ENCODE assay signal across 8 cellular contexts in the genomic region with DNA sequence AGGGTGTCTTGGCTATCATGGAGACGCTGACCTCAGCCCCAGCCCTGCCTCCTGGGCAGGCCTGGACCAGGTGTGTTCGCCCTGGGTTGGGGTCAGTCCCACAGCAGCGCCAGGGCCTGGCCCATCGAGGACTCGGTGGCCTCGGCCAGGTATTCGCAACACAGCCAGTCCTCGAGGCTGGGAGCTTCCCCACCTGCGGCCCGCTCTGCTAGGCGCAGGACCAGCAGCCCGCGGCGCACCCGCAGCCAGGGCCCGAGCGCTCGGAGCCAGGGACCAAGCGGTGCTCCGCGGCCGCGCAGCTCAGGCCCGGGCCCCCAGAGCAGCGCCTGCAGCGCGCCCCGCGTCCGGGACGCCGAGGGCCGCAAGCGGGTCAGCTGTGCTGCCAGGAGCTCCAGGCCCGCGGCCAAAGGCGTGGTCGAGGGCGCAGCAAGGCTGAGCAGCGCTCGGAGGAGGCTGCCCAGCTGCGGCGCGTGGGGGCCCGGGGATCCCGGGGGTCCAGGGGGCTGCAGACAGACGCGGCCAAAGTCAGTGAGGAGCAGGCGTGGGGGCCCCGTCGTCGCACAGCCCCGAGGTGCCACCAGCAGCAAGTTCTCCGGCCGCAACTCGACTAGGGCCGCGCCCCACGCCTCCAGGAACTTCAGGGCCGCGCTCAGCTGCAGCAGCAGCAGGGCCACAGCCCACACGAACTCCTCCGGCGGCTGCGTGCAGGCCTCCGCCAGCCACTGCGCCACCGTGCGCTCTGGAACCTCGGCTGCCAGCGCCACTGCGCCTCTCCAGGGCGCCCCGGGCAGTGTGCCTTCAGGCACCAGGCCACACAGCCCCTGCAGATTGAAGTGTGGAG. TPM values are rescaled to one million over a fixed set of nuclear protein-coding genes. Genes with fewer than 3 reads are reported as not detected.
DNase-seq lines count a peak whose midpoint lies in the region; ATAC-seq and TF ChIP-seq lines count a peak whose summit lies in the region.
"Had no signal": no experiment of that assay in that cellular context is flagged by ENCODE, and none has a peak within 500 bp of the region (broad histone marks: within the 10 kb centered on the region; RNA-seq: fewer than 3 reads in every experiment).

No MANE protein-coding gene starts in this region.

- 43 to 53% (median 46%) methylated on average over 30 to 74 of the region's 74 CpGs for WGBS in stomach, 5 donors

- no peaks in the 10 kb centered on the region for H3K9me3 Mint-ChIP-seq in WTC11
- H3K9me3 Mint-ChIP-seq: immature natural killer cell; naive thymus-derived CD4-positive, alpha-beta T cell had no signal

- DNase-seq in WTC11 (ENCODE audit: low spot score) (no peak), left ventricle myocardium superior (peak; percentile 78), stomach (peak; percentile 63), HT-29 (ENCODE audit: low spot score) (no peak), DMS79 treated with DMSO at 0.1 percent for 48 hours (lab: John Stamatoyannopoulos, UW) (no peak)
- DNase-seq in stimulated activated CD4-positive, alpha-beta T cell treated with anti-CD3 and anti-CD28 coated beads, Interleukin-2, amount 100 ng/mL, for 48 hours, result no peak

- TF ChIP-seq CTCF in WTC11 (IDR thresholded peaks at IDR 0.05) (no peak), stomach (IDR thresholded peaks at IDR 0.05) (no peak)

- H3K27me3 ChIP-seq in stomach, result no peaks in the 10 kb centered on the region

- CTCF ChIA-PET in WTC11 (lab: Charles Lee), result interaction anchor here (0.7 to 4.4 kb wide), 19 partner anchors 12 to 336 kb away, joined by 3 to 42 read pairs (median 8); a partner anchor contains a TSS

- H3K9me3 ChIP-seq in stomach, result no peaks in the 10 kb centered on the region

- no peak for TF ChIP-seq POLR2A in stomach (IDR thresholded peaks at IDR 0.05)

- no peak for TF ChIP-seq EP300 in stomach (IDR thresholded peaks at IDR 0.05)

- peak overlapping the region in 2 of 4 donors; percentile 2 to 32 for H3K4me3 ChIP-seq in stomach

- H3K4me3 Mint-ChIP-seq in WTC11, result no peak overlapping the region

- no peaks in the 10 kb centered on the region; the same call in 1 of the 2 replicates for H3K27me3 Mint-ChIP-seq in WTC11 (ENCODE audit: low read depth)
- H3K27me3 Mint-ChIP-seq: naive thymus-derived CD4-positive, alpha-beta T cell had no signal

- intact Hi-C loops in left ventricle myocardium superior (cut with micrococcal nuclease) (no loop called here), stomach (cut with DNase I; ENCODE audit: low total_unique reads) (no loop called here)

- peaks cover 13 to 40% (median 37%) of the 10 kb centered on the region in 4 donors for H3K36me3 ChIP-seq in stomach

- H3K27ac Mint-ChIP-seq in WTC11, result no peak overlapping the region

- POLR2A ChIA-PET in WTC11 (lab: Charles Lee), result interaction anchor here (1.0 to 1.4 kb wide), 2 partner anchors 15 to 40 kb away, joined by 3 read pairs; a partner anchor contains a TSS

- H3K4me1 ChIP-seq in stomach, result peaks cover 48 to 81% (median 57%) of the 10 kb centered on the region in 4 donors

- peaks cover 22% of the 10 kb centered on the region for H3K4me1 Mint-ChIP-seq in WTC11

- peaks cover 6% of the 10 kb centered on the region for H3K36me3 Mint-ChIP-seq in WTC11

- H3K27ac ChIP-seq in stomach, result peak overlapping the region; percentile 8 to 56 (median 48)

- ATAC-seq in WTC11, result peak; percentile 4; the same call in 1 of the 2 replicates
- peak; percentile 26 for ATAC-seq in left ventricle myocardium superior

TF ChIP-seq in WTC11, 78 proteins besides CTCF, POLR2A, EP300 and RAD21:
- TF ChIP-seq, protein P1, sequence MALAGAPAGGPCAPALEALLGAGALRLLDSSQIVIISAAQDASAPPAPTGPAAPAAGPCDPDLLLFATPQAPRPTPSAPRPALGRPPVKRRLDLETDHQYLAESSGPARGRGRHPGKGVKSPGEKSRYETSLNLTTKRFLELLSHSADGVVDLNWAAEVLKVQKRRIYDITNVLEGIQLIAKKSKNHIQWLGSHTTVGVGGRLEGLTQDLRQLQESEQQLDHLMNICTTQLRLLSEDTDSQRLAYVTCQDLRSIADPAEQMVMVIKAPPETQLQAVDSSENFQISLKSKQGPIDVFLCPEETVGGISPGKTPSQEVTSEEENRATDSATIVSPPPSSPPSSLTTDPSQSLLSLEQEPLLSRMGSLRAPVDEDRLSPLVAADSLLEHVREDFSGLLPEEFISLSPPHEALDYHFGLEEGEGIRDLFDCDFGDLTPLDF (CRISPR knock-in tag; IDR thresholded peaks at IDR 0.05), result no peak
- TF ChIP-seq ZBTB21 (CRISPR knock-in tag; IDR thresholded peaks at IDR 0.05; ENCODE audit: borderline replicate concordance), result no peak
- TF ChIP-seq ZNF121 (CRISPR knock-in tag; IDR thresholded peaks at IDR 0.05), result no peak

RNA-seq across cellular contexts. Expression of a gene that starts 6.2 kb away (rescaled TPM):
- total RNA-seq in WTC11 (2021) (not detected in 3 replicates), left ventricle myocardium superior (0.87 TPM), stomach (1 to 10 TPM in 1 of 5 donors, under 1 TPM in 1, not detected in 3; 0.87 to 1.4 TPM)
- polyA plus RNA-seq in stomach, result under 1 TPM in 2 of 3 donors, not detected in 1; 0.15 to 0.31 TPM
- total RNA-seq in HT-29 (2014; rRNA removed; shearing (Covaris generic)), result not detected in 2 replicates

RNA-seq across cellular contexts. Expression of a gene that starts 19.6 kb away (rescaled TPM):
- 0.33 to 1.4 TPM (median 0.73 TPM) in 3 replicates for total RNA-seq in WTC11 (2021)
- not detected for total RNA-seq in left ventricle myocardium superior
- total RNA-seq in stomach, result under 1 TPM in 1 of 5 donors, not detected in 4; 0.58 TPM
- under 1 TPM in 2 of 3 donors, not detected in 1; 0.68 to 0.75 TPM for polyA plus RNA-seq in stomach
- 0.34 and 0.38 TPM in 2 replicates for total RNA-seq in HT-29 (2014; rRNA removed; shearing (Covaris generic))

RNA-seq across cellular contexts. Expression of a gene that starts 26.7 kb away (rescaled TPM):
- total RNA-seq in WTC11 (2021) (4.7 to 11.2 TPM (median 5.2 TPM) in 3 replicates), left ventricle myocardium superior (1.6 TPM), stomach (1 to 10 TPM in 2 of 5 donors, under 1 TPM in 1, not detected in 2; 0.45 to 2.0 (median 1.1) TPM)
- 1 to 10 TPM in 1 of 3 donors, under 1 TPM in 2; 0.50 to 1.5 (median 0.61) TPM for polyA plus RNA-seq in stomach
- total RNA-seq in HT-29 (2014; rRNA removed; shearing (Covaris generic)), result 17.3 and 19.9 TPM in 2 replicates
- polyA plus RNA-seq: immature natural killer cell; naive thymus-derived CD4-positive, alpha-beta T cell had no signal

RNA-seq across cellular contexts. Expression of a gene that starts 32.1 kb away (rescaled TPM):
- total RNA-seq in WTC11 (2021) (2.0 to 2.9 TPM (median 2.8 TPM) in 3 replicates), left ventricle myocardium superior (not detected), stomach (not detected)
- not detected for polyA plus RNA-seq in stomach
- total RNA-seq in HT-29 (2014; rRNA removed; shearing (Covaris generic)), result 0.20 TPM in 1 of 2 replicates, not detected in the other

RNA-seq across cellular contexts. Expression of a gene that starts 39.2 kb away (rescaled TPM):
- 167 to 184 TPM (median 169 TPM) in 3 replicates for total RNA-seq in WTC11 (2021)
- total RNA-seq in left ventricle myocardium superior, result 31.4 TPM
- 100 to 1,000 TPM in 1 of 5 donors, 10 to 100 TPM in 4; 25.8 to 214 (median 33.9) TPM for total RNA-seq in stomach
- 10 to 100 TPM; 33.3 to 42.4 (median 40.2) TPM for polyA plus RNA-seq in stomach
- total RNA-seq in HT-29 (2014; rRNA removed; shearing (Covaris generic)), result 80.5 and 102 TPM in 2 replicates

Comparison
In these comparisons a context has a peak if more than half of its experiments do, and no peak if none do; other contexts are left out.
1. DNase-seq: peak in left ventricle myocardium superior (single experiment) and stomach (single experiment); none in WTC11 (single experiment), HT-29 (single experiment), DMS79 treated with DMSO at 0.1 percent for 48 hours (single experiment) and stimulated activated CD4-positive, alpha-beta T cell treated with anti-CD3 and anti-CD28 coated beads, Interleukin-2, amount 100 ng/mL, for 48 hours (0 of 2).